Comparison of ENCODE assay signal across 20 cellular contexts in the genomic region with DNA sequence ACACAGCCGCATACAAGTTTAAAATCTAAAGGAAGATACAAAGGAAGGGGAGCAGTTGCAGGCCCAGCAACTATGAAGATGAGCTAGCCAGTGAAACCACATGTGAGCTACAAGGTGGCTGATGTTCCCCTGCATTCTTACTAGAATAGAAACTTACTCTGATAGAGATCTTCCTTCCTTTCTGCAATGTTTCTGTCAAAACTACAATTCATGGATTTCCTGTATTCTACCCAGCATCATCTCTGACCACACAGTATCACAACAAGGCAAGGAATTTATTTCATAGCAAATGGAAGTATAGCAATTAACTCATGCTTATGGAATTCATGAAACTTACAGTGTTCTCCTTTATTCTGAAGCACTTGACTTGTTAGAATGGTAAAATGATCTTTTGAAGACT.
"Had no signal": no experiment of that assay in that cellular context is flagged by ENCODE, and none has a peak within 500 bp of the region (broad histone marks: within the 10 kb centered on the region; RNA-seq: fewer than 3 reads in every experiment).

No MANE protein-coding gene starts in this region.

- H2AFZ ChIP-seq: hepatocyte had no signal

- H3K9me3 ChIP-seq: pancreas, thoracic aorta, transverse colon had no signal

- H3K79me2 ChIP-seq: hepatocyte had no signal

- ATAC-seq: left lobe of liver, pancreas, right cardiac atrium had no signal

- H3K4me1 ChIP-seq: esophagus muscularis mucosa, pancreas, stomach, transverse colon had no signal

- H3K36me3 ChIP-seq: esophagus muscularis mucosa, pancreas, stomach, thoracic aorta, transverse colon had no signal

- H3K4me2 ChIP-seq: hepatocyte had no signal

- DNase-seq: effector memory CD4-positive, alpha-beta T cell; foreskin fibroblast; kidney glomerular epithelial cell; occipital lobe; pancreas; right cardiac atrium; small intestine; stimulated activated CD4-positive, alpha-beta T cell treated with anti-CD3 and anti-CD28 coated beads, Interleukin-12 subunit alpha, Interleukin-12 subunit beta, amount 100 ng/mL, for 4 hours; stimulated activated naive CD4-positive, alpha-beta T cell; stomach; substantia nigra; transverse colon had no signal

- H3K4me3 ChIP-seq: coronary artery, esophagus muscularis mucosa, hepatocyte, pancreas, stomach, thoracic aorta, transverse colon had no signal

- FAIRE-seq: endometrium, islet of Langerhans, pancreas, small intestine had no signal

- H3K27ac ChIP-seq: coronary artery, epithelial cell of prostate, esophagus muscularis mucosa, hepatocyte, pancreas, stomach, thoracic aorta, transverse colon had no signal

- H3K27me3 ChIP-seq: esophagus muscularis mucosa, hepatocyte, pancreas, stomach, transverse colon had no signal
